19 cellular contexts compared by ENCODE assay signal in genomic region chr19:43078311-43078710, GRCh38. TPM values are rescaled to one million over a fixed set of nuclear protein-coding genes. Genes with fewer than 3 reads are reported as not detected.
DNase-seq lines count a peak whose midpoint lies in the region; ATAC-seq, FAIRE-seq and TF ChIP-seq lines count a peak whose summit lies in the region.
"Had no signal": no experiment of that assay in that cellular context is flagged by ENCODE, and none has a peak within 500 bp of the region (broad histone marks: within the 10 kb centered on the region; RNA-seq: fewer than 3 reads in every experiment).

No MANE protein-coding gene starts in this region.

- H3K36me3 ChIP-seq in osteoblast (ENCODE audit: insufficient read depth, low read length) (no peaks in the 10 kb centered on the region), pancreas (no peaks in the 10 kb centered on the region)

- intact Hi-C loops in pancreas (cut with DNase I) = no loop called here

- 62 to 64% methylated on average over 4 of the region's 4 CpGs for WGBS in pancreas, 2 donors

- no peaks in the 10 kb centered on the region for H3K79me2 ChIP-seq in osteoblast (ENCODE audit: insufficient read depth, low read length)

- FAIRE-seq in RCC 7860 (lab: Jason Lieb, UNC) (peak; percentile 78), pancreas (lab: Jason Lieb, UNC) (no peak)

- no peak overlapping the region for H2AFZ ChIP-seq in osteoblast (ENCODE audit: low read length)

- no peak for TF ChIP-seq CTCF in osteoblast (IDR thresholded peaks at IDR 0.05; ENCODE audit: extremely low read depth, low read depth, low read length)
- no peak for TF ChIP-seq CTCF in pancreas (IDR thresholded peaks at IDR 0.05)

- H3K27ac ChIP-seq in osteoblast (ENCODE audit: low read depth, low read length) (peak overlapping the region; percentile 83), pancreas (no peak overlapping the region)
- H3K27ac ChIP-seq: C4-2B, SK-N-MC, VCaP had no signal

- H3K9me3 ChIP-seq in osteoblast (ENCODE audit: low read depth, low read length) = no peaks in the 10 kb centered on the region
- no peaks in the 10 kb centered on the region for H3K9me3 ChIP-seq in pancreas

- ATAC-seq in GM21367 (IDR thresholded peaks at IDR 0.05; ENCODE audit: unreplicated experiment) (no peak), pancreas (no peak), GM21526 (IDR thresholded peaks at IDR 0.05; ENCODE audit: low FRiP score, unreplicated experiment) (no peak)
- ATAC-seq: effector memory CD8-positive, alpha-beta T cell had no signal

- H3K27me3 ChIP-seq in osteoblast (ENCODE audit: insufficient read depth, low read length) (no peaks in the 10 kb centered on the region), pancreas (no peaks in the 10 kb centered on the region)

- H4K20me1 ChIP-seq in osteoblast (ENCODE audit: insufficient read depth, low read length) = no peaks in the 10 kb centered on the region

- in situ Hi-C loops in G401 (cut with HindIII; ENCODE audit: low sequenced_read_pairs) = no loop called here

- DNase-seq in G401 (ENCODE audit: low spot score) = peak; percentile 57
- peak; percentile 64 for DNase-seq in RCC 7860 (ENCODE audit: low spot score)
- DNase-seq in dermis blood vessel endothelial cell = peak; percentile 5
- DNase-seq in osteoblast (ENCODE audit: insufficient read length, low spot score, missing footprints) = no peak
- no peak for DNase-seq in amygdala (lab: John Stamatoyannopoulos, UW)
- DNase-seq in pancreas = no peak
- DNase-seq: activated CD8-positive, alpha-beta memory T cell treated with anti-CD3 and anti-CD28 coated beads for 24 hours; activated gamma-delta T cell treated with Interleukin-2 at 50 U/mL for 16 hours; DMS79 treated with DMSO at 0.1 percent for 48 hours; effector memory CD8-positive, alpha-beta T cell; NCI-H1092; NCI-H2171 treated with DMSO at 0.1 percent for 48 hours; stimulated activated CD4-positive, alpha-beta T cell treated with anti-CD3 and anti-CD28 coated beads, Interleukin-15, amount 100 ng/mL, for 24 hours had no signal

- H3K4me1 ChIP-seq in osteoblast (ENCODE audit: insufficient read depth, low read length) = peaks cover 14% of the 10 kb centered on the region
- no peaks in the 10 kb centered on the region for H3K4me1 ChIP-seq in pancreas

- H3K4me3 ChIP-seq in osteoblast (ENCODE audit: insufficient read depth, low read length) = no peak overlapping the region
- H3K4me3 ChIP-seq in pancreas = no peak overlapping the region
- H3K4me3 ChIP-seq: SK-N-MC had no signal

- peak overlapping the region; percentile 36 for H3K4me2 ChIP-seq in osteoblast (ENCODE audit: insufficient read depth, low read length)

RNA-seq across cellular contexts. Expression of gene PSG2, which starts 4.2 kb away (rescaled TPM):
- 6.0 and 8.0 TPM in 2 replicates for total RNA-seq in G401 (2014; rRNA removed; shearing (Covaris generic))
- total RNA-seq in dermis blood vessel endothelial cell (not detected in 2 replicates), osteoblast (0.29 TPM in 1 of 2 replicates, not detected in the other), pancreas (not detected)
- polyA plus RNA-seq in pancreas = not detected
- total RNA-seq: posterior vena cava had no signal

RNA-seq across cellular contexts. Expression of gene PSG11, which starts 52.0 kb away (rescaled TPM):
- total RNA-seq in G401 (2014; rRNA removed; shearing (Covaris generic)) = 43.9 and 51.9 TPM in 2 replicates
- not detected in 2 replicates for total RNA-seq in dermis blood vessel endothelial cell
- total RNA-seq in osteoblast = not detected in 2 replicates
- total RNA-seq in pancreas = not detected
- not detected for polyA plus RNA-seq in pancreas
- total RNA-seq: posterior vena cava had no signal

Comparison
In these comparisons a context has a peak if more than half of its experiments do, and no peak if none do; other contexts are left out.
1. DNase-seq: peak in G401 (single experiment), RCC 7860 (single experiment) and dermis blood vessel endothelial cell (single experiment); none in osteoblast (single experiment), amygdala (0 of 56) and pancreas (0 of 6).
2. RNA of gene PSG11, which starts 52.0 kb away (total RNA-seq): 43.9 to 51.9 TPM in G401; not detected in dermis blood vessel endothelial cell, not detected in osteoblast and not detected in pancreas; every median in the first group is over 10 times any median in the second.